Comparison of ENCODE assay signal across 15 cellular contexts in genomic region chr12:55937956-55938355, GRCh38. TPM values are rescaled to one million over a fixed set of nuclear protein-coding genes. Genes with fewer than 3 reads are reported as not detected.
DNase-seq lines count a peak whose midpoint lies in the region; ATAC-seq and TF ChIP-seq lines count a peak whose summit lies in the region.
"Had no signal": no experiment of that assay in that cellular context is flagged by ENCODE, and none has a peak within 500 bp of the region (broad histone marks: within the 10 kb centered on the region; RNA-seq: fewer than 3 reads in every experiment).

No MANE protein-coding gene starts in this region.

- peaks cover 17% of the 10 kb centered on the region for H3K27me3 ChIP-seq in H7 (ENCODE audit: control insufficient read depth, insufficient read depth, low read length)
- H3K27me3 ChIP-seq: transverse colon had no signal

- ATAC-seq in HG02973 (IDR thresholded peaks at IDR 0.05; ENCODE audit: unreplicated experiment) (no peak), GM19328 (IDR thresholded peaks at IDR 0.05; ENCODE audit: unreplicated experiment) (no peak)
- ATAC-seq: GM12878, sciatic nerve had no signal

- peak overlapping the region; percentile 67 for H3K27ac Mint-ChIP-seq in T-helper 1 cell treated with Interleukin-12 subunit alpha and Interleukin-12 subunit beta and Interleukin-4 antibody, amounts not matched to agents 30 μg/mL and 1 μg/mL, for 36 hours
- peak overlapping the region; percentile 81 for H3K27ac Mint-ChIP-seq in activated T-helper 1 cell treated with anti-CD3 and anti-CD28 coated beads, Interleukin-12 subunit alpha, Interleukin-12 subunit beta, Interleukin-2, Interleukin-4 antibody, amounts not matched to agents 30 ng/mL and 10 ng/mL and 1 ng/mL, durations not matched to agents 14 hours and 24 hours and 36 hours
- peak overlapping the region; percentile 18 for H3K27ac Mint-ChIP-seq in glutamatergic neuron (ENCODE audit: unreplicated experiment)

- peaks cover 83% of the 10 kb centered on the region for H3K36me3 Mint-ChIP-seq in T-helper 1 cell treated with Interleukin-12 subunit alpha and Interleukin-12 subunit beta and Interleukin-4 antibody, amounts not matched to agents 30 μg/mL and 1 μg/mL, for 36 hours (ENCODE audit: low read depth)
- H3K36me3 Mint-ChIP-seq in activated T-helper 1 cell treated with anti-CD3 and anti-CD28 coated beads, Interleukin-12 subunit alpha, Interleukin-12 subunit beta, Interleukin-2, Interleukin-4 antibody, amounts not matched to agents 30 ng/mL and 10 ng/mL and 1 ng/mL, durations not matched to agents 14 hours and 24 hours and 36 hours (ENCODE audit: low read depth) = peaks cover 80% of the 10 kb centered on the region
- H3K36me3 Mint-ChIP-seq in glutamatergic neuron (ENCODE audit: unreplicated experiment) = peaks cover 10% of the 10 kb centered on the region

- no peak overlapping the region for H3K4me3 ChIP-seq in H7 (ENCODE audit: insufficient read depth, low read depth, low read length)
- H3K4me3 ChIP-seq: GM12878, transverse colon had no signal

- H3K36me3 ChIP-seq in H7 (replicated peaks; ENCODE audit: control insufficient read depth, insufficient read depth, low read length) = no peaks in the 10 kb centered on the region; the same call in 1 of the 2 replicates

- H3K9me3 Mint-ChIP-seq in T-helper 1 cell treated with Interleukin-12 subunit alpha and Interleukin-12 subunit beta and Interleukin-4 antibody, amounts not matched to agents 30 μg/mL and 1 μg/mL, for 36 hours = no peaks in the 10 kb centered on the region
- H3K9me3 Mint-ChIP-seq in activated T-helper 1 cell treated with anti-CD3 and anti-CD28 coated beads, Interleukin-12 subunit alpha, Interleukin-12 subunit beta, Interleukin-2, Interleukin-4 antibody, amounts not matched to agents 30 ng/mL and 10 ng/mL and 1 ng/mL, durations not matched to agents 14 hours and 24 hours and 36 hours = no peaks in the 10 kb centered on the region
- H3K9me3 Mint-ChIP-seq in glutamatergic neuron (ENCODE audit: unreplicated experiment) = peaks cover 14% of the 10 kb centered on the region
- H3K9me3 Mint-ChIP-seq: CD14-positive monocyte had no signal

- no peaks in the 10 kb centered on the region for H3K27me3 Mint-ChIP-seq in T-helper 1 cell treated with Interleukin-12 subunit alpha and Interleukin-12 subunit beta and Interleukin-4 antibody, amounts not matched to agents 30 μg/mL and 1 μg/mL, for 36 hours (ENCODE audit: low read depth)
- H3K27me3 Mint-ChIP-seq in activated T-helper 1 cell treated with anti-CD3 and anti-CD28 coated beads, Interleukin-12 subunit alpha, Interleukin-12 subunit beta, Interleukin-2, Interleukin-4 antibody, amounts not matched to agents 30 ng/mL and 10 ng/mL and 1 ng/mL, durations not matched to agents 14 hours and 24 hours and 36 hours (ENCODE audit: insufficient read depth) = no peaks in the 10 kb centered on the region
- H3K27me3 Mint-ChIP-seq in glutamatergic neuron (ENCODE audit: unreplicated experiment) = peaks cover 6% of the 10 kb centered on the region

- no peak for TF ChIP-seq CTCF in glutamatergic neuron (IDR thresholded peaks at IDR 0.05; ENCODE audit: partially characterized antibody, unreplicated experiment)

- peaks cover 81% of the 10 kb centered on the region for H3K4me1 Mint-ChIP-seq in T-helper 1 cell treated with Interleukin-12 subunit alpha and Interleukin-12 subunit beta and Interleukin-4 antibody, amounts not matched to agents 30 μg/mL and 1 μg/mL, for 36 hours (ENCODE audit: low read depth)
- peaks cover 79% of the 10 kb centered on the region for H3K4me1 Mint-ChIP-seq in activated T-helper 1 cell treated with anti-CD3 and anti-CD28 coated beads, Interleukin-12 subunit alpha, Interleukin-12 subunit beta, Interleukin-2, Interleukin-4 antibody, amounts not matched to agents 30 ng/mL and 10 ng/mL and 1 ng/mL, durations not matched to agents 14 hours and 24 hours and 36 hours (ENCODE audit: low read depth)
- H3K4me1 Mint-ChIP-seq in glutamatergic neuron (ENCODE audit: low read depth, unreplicated experiment) = peaks cover 41% of the 10 kb centered on the region

- intact Hi-C loops in activated T-helper 1 cell treated with anti-CD3 and anti-CD28 coated beads, Interleukin-12 subunit alpha, Interleukin-12 subunit beta, Interleukin-2, Interleukin-4 antibody, amounts not matched to agents 30 ng/mL and 10 ng/mL and 1 ng/mL, durations not matched to agents 14 hours and 24 hours and 36 hours (cut with micrococcal nuclease) = loop anchor here (10.0 kb wide), 1 partner anchor 1653 kb away; the partner anchor contains the start of genes CBX5 and HNRNPA1

- DNase-seq in T-helper 1 cell (no peak), H7 (peak; percentile 5), glutamatergic neuron (no peak), foreskin melanocyte (no peak)
- no peak for DNase-seq in activated T-helper 1 cell treated with anti-CD3 and anti-CD28 coated beads, Interleukin-12 subunit alpha, Interleukin-12 subunit beta, Interleukin-2, Interleukin-4 antibody, amounts not matched to agents 30 ng/mL and 10 ng/mL and 1 ng/mL, durations not matched to agents 14 hours and 24 hours and 36 hours (ENCODE audit: low spot score)
- DNase-seq: head of caudate nucleus, NCI-H446 treated with DMSO at 0.1 percent for 48 hours, occipital lobe, transverse colon had no signal

- no peak overlapping the region for H3K4me3 Mint-ChIP-seq in T-helper 1 cell treated with Interleukin-12 subunit alpha and Interleukin-12 subunit beta and Interleukin-4 antibody, amounts not matched to agents 30 μg/mL and 1 μg/mL, for 36 hours
- no peak overlapping the region for H3K4me3 Mint-ChIP-seq in activated T-helper 1 cell treated with anti-CD3 and anti-CD28 coated beads, Interleukin-12 subunit alpha, Interleukin-12 subunit beta, Interleukin-2, Interleukin-4 antibody, amounts not matched to agents 30 ng/mL and 10 ng/mL and 1 ng/mL, durations not matched to agents 14 hours and 24 hours and 36 hours
- no peak overlapping the region for H3K4me3 Mint-ChIP-seq in glutamatergic neuron (ENCODE audit: unreplicated experiment)
- H3K4me3 Mint-ChIP-seq: CD14-positive monocyte had no signal

RNA-seq across cellular contexts. Expression of gene DGKA, which starts 7.0 kb away (rescaled TPM):
- 7.9 and 10.9 TPM in 2 replicates for total RNA-seq in H7 (2014; rRNA removed; shearing (Covaris generic))
- 352 and 379 TPM in 2 replicates for total RNA-seq in activated T-helper 1 cell treated with anti-CD3 and anti-CD28 coated beads, Interleukin-12 subunit alpha, Interleukin-12 subunit beta, Interleukin-2, Interleukin-4 antibody, amounts not matched to agents 30 ng/mL and 10 ng/mL and 1 ng/mL, durations not matched to agents 14 hours and 24 hours and 36 hours
- total RNA-seq in glutamatergic neuron (ENCODE audit: unreplicated experiment) = 57.5 TPM

RNA-seq across cellular contexts. Expression of gene PYM1, which starts 10.3 kb away (rescaled TPM):
- total RNA-seq in H7 (2014; rRNA removed; shearing (Covaris generic)) = 94.2 and 97.8 TPM in 2 replicates
- 38.8 and 40.5 TPM in 2 replicates for total RNA-seq in activated T-helper 1 cell treated with anti-CD3 and anti-CD28 coated beads, Interleukin-12 subunit alpha, Interleukin-12 subunit beta, Interleukin-2, Interleukin-4 antibody, amounts not matched to agents 30 ng/mL and 10 ng/mL and 1 ng/mL, durations not matched to agents 14 hours and 24 hours and 36 hours
- 55.3 TPM for total RNA-seq in glutamatergic neuron (ENCODE audit: unreplicated experiment)

RNA-seq across cellular contexts. Expression of gene PMEL, which starts 27.9 kb away (rescaled TPM):
- total RNA-seq in H7 (2014; rRNA removed; shearing (Covaris generic)) = 28.4 and 38.1 TPM in 2 replicates
- 0.29 TPM in 1 of 2 replicates, not detected in the other for total RNA-seq in activated T-helper 1 cell treated with anti-CD3 and anti-CD28 coated beads, Interleukin-12 subunit alpha, Interleukin-12 subunit beta, Interleukin-2, Interleukin-4 antibody, amounts not matched to agents 30 ng/mL and 10 ng/mL and 1 ng/mL, durations not matched to agents 14 hours and 24 hours and 36 hours
- total RNA-seq in glutamatergic neuron (ENCODE audit: unreplicated experiment) = 851 TPM
- total RNA-seq: occipital lobe had no signal

RNA-seq across cellular contexts. Expression of gene CDK2, which starts 28.7 kb away (rescaled TPM):
- total RNA-seq in H7 (2014; rRNA removed; shearing (Covaris generic)) = 63.3 and 68.0 TPM in 2 replicates
- 93.5 and 109 TPM in 2 replicates for total RNA-seq in activated T-helper 1 cell treated with anti-CD3 and anti-CD28 coated beads, Interleukin-12 subunit alpha, Interleukin-12 subunit beta, Interleukin-2, Interleukin-4 antibody, amounts not matched to agents 30 ng/mL and 10 ng/mL and 1 ng/mL, durations not matched to agents 14 hours and 24 hours and 36 hours
- total RNA-seq in glutamatergic neuron (ENCODE audit: unreplicated experiment) = 20.5 TPM

RNA-seq across cellular contexts. Expression of gene RAB5B, which starts 35.9 kb away (rescaled TPM):
- 52.1 and 52.4 TPM in 2 replicates for total RNA-seq in H7 (2014; rRNA removed; shearing (Covaris generic))
- total RNA-seq in activated T-helper 1 cell treated with anti-CD3 and anti-CD28 coated beads, Interleukin-12 subunit alpha, Interleukin-12 subunit beta, Interleukin-2, Interleukin-4 antibody, amounts not matched to agents 30 ng/mL and 10 ng/mL and 1 ng/mL, durations not matched to agents 14 hours and 24 hours and 36 hours = 42.6 and 47.0 TPM in 2 replicates
- 170 TPM for total RNA-seq in glutamatergic neuron (ENCODE audit: unreplicated experiment)

Comparison
In these comparisons a context has a peak if more than half of its experiments do, and no peak if none do; other contexts are left out.
1. H3K27ac Mint-ChIP-seq: peak in every context shown above with its lines; median percentile 81 in activated T-helper 1 cell treated with anti-CD3 and anti-CD28 coated beads, Interleukin-12 subunit alpha, Interleukin-12 subunit beta, Interleukin-2, Interleukin-4 antibody, amounts not matched to agents 30 ng/mL and 10 ng/mL and 1 ng/mL, durations not matched to agents 14 hours and 24 hours and 36 hours; 67 in T-helper 1 cell treated with Interleukin-12 subunit alpha and Interleukin-12 subunit beta and Interleukin-4 antibody, amounts not matched to agents 30 μg/mL and 1 μg/mL, for 36 hours; 18 in glutamatergic neuron.
2. RNA of gene PMEL, which starts 27.9 kb away (total RNA-seq): 851 TPM in glutamatergic neuron (single experiment) and 28.4 to 38.1 TPM in H7; 0.29 TPM in activated T-helper 1 cell treated with anti-CD3 and anti-CD28 coated beads, Interleukin-12 subunit alpha, Interleukin-12 subunit beta, Interleukin-2, Interleukin-4 antibody, amounts not matched to agents 30 ng/mL and 10 ng/mL and 1 ng/mL, durations not matched to agents 14 hours and 24 hours and 36 hours; every median in the first group is over 10 times any median in the second.